Comparison of ENCODE assay signal across 13 cellular contexts in genomic region chr9:94804917-94805544, GRCh38.
DNase-seq lines count a peak whose midpoint lies in the region; ATAC-seq, FAIRE-seq and TF ChIP-seq lines count a peak whose summit lies in the region.
"Had no signal": no experiment of that assay in that cellular context is flagged by ENCODE, and none has a peak within 500 bp of the region (broad histone marks: within the 10 kb centered on the region; RNA-seq: fewer than 3 reads in every experiment).

No MANE protein-coding gene starts in this region.

- WGBS in tibial nerve, 2 donors = 79 to 87% methylated on average over 9 of the region's 9 CpGs

- peaks cover 6% of the 10 kb centered on the region; the same call in 1 of the 2 replicates for H3K4me1 Mint-ChIP-seq in WTC11

- no peak overlapping the region for H3K4me3 Mint-ChIP-seq in WTC11

- dilution Hi-C loops in keratinocyte (cut with MboI; ENCODE audit: extremely low pct_ligation_motif_present, low sequenced_read_pairs) = no loop called here

- peaks cover 8% of the 10 kb centered on the region; the same call in 1 of the 2 replicates for H3K79me2 ChIP-seq in PC-3 (ENCODE audit: low read length)
- no peaks in the 10 kb centered on the region for H3K79me2 ChIP-seq in keratinocyte (ENCODE audit: control insufficient read depth, insufficient read depth, low read length)

- intact Hi-C loops in PC-3 (cut with micrococcal nuclease) = loop anchor here (1.0 to 2.0 kb wide), 4 partner anchors 14 to 108 kb away; no protein-coding TSS in a partner anchor

- H3K4me2 ChIP-seq in PC-3 (ENCODE audit: low read length) = peak overlapping the region; percentile 34
- H3K4me2 ChIP-seq in keratinocyte (ENCODE audit: control insufficient read depth, extremely low read depth, insufficient read depth, low read depth, low read length) = peak overlapping the region; percentile 79

- no peak overlapping the region for H3K27ac Mint-ChIP-seq in WTC11

- H3K9me1 ChIP-seq in keratinocyte (ENCODE audit: control insufficient read depth, extremely low read depth, insufficient read depth, low read length) = no peaks in the 10 kb centered on the region

- CTCF ChIA-PET in PC-3 (lab: Charles Lee) = interaction anchor here (0.6 to 0.8 kb wide), 3 partner anchors 20 to 1472 kb away, joined by 4 to 5 read pairs (median 4); no protein-coding TSS in a partner anchor
- CTCF ChIA-PET in WTC11 (lab: Charles Lee) = interaction anchor here (0.7 to 1.1 kb wide), 2 partner anchors 99 to 124 kb away, joined by 3 read pairs; no protein-coding TSS in a partner anchor

- DNase-seq in NCI-H1436 (lab: John Stamatoyannopoulos, UW) (peak; percentile 11), NCI-H1436 treated with DMSO at 0.1 percent for 48 hours (lab: John Stamatoyannopoulos, UW) (no peak), PC-3 (peak; percentile 35), keratinocyte (ENCODE audit: low read depth, low spot score) (no peak), tibial nerve (ENCODE audit: low spot score in 2 of 2) (no peak), COLO829 (ENCODE audit: low spot score) (no peak), WTC11 (ENCODE audit: low spot score) (no peak)
- DNase-seq: activated T-cell treated with anti-CD3 and anti-CD28 coated beads, Interleukin-2, amount 50 U/mL, for 1 hour; NCI-H2081 treated with DMSO at 0.1 percent for 48 hours; stimulated activated CD4-positive, alpha-beta T cell treated with anti-CD3 and anti-CD28 coated beads, Interleukin-15, amount 100 ng/mL, for 24 hours; stimulated activated naive CD4-positive, alpha-beta T cell had no signal

- H3K9me3 Mint-ChIP-seq in WTC11 = no peaks in the 10 kb centered on the region

- ATAC-seq in PC-3 (no peak), HG03342 (IDR thresholded peaks at IDR 0.05; ENCODE audit: unreplicated experiment) (no peak), WTC11 (no peak)

- H3K4me3 ChIP-seq in PC-3 (ENCODE audit: low read length) = no peak overlapping the region
- H3K4me3 ChIP-seq in keratinocyte (ENCODE audit: control insufficient read depth in 2 of 3, extremely low read depth in 1 of 3, insufficient read depth in 2 of 3, low read depth in 1 of 3, low read length in 3 of 3) = peak overlapping the region in 1 of 3 experiments; percentile 11
- no peak overlapping the region for H3K4me3 ChIP-seq in tibial nerve
- H3K4me3 ChIP-seq: HAP-1 had no signal

- TF ChIP-seq POLR2A in tibial nerve (IDR thresholded peaks at IDR 0.05) = no peak

- H4K20me1 ChIP-seq in PC-3 (ENCODE audit: low read length) (no peaks in the 10 kb centered on the region), keratinocyte (ENCODE audit: control insufficient read depth, extremely low read depth, insufficient read depth, low read length) (no peaks in the 10 kb centered on the region)

- H3K27me3 Mint-ChIP-seq in WTC11 (ENCODE audit: low read depth) = no peaks in the 10 kb centered on the region

- no peaks in the 10 kb centered on the region for H3K27me3 ChIP-seq in PC-3 (ENCODE audit: low read length)
- no peaks in the 10 kb centered on the region for H3K27me3 ChIP-seq in keratinocyte (ENCODE audit: control insufficient read depth, extremely low read depth, insufficient read depth, low read length)
- no peaks in the 10 kb centered on the region for H3K27me3 ChIP-seq in tibial nerve

- H3K9me3 ChIP-seq in PC-3 (ENCODE audit: low read length) = no peaks in the 10 kb centered on the region
- H3K9me3 ChIP-seq in keratinocyte (ENCODE audit: control insufficient read depth, low read depth, low read length) = no peaks in the 10 kb centered on the region
- no peaks in the 10 kb centered on the region for H3K9me3 ChIP-seq in tibial nerve
- H3K9me3 ChIP-seq: HAP-1 had no signal

- FAIRE-seq in keratinocyte (lab: Jason Lieb, UNC) = peak; percentile 32

- TF ChIP-seq CTCF in PC-3 (conservative IDR thresholded peaks at IDR 0.05; ENCODE audit: low read depth, low read length) (no peak), keratinocyte (optimal IDR thresholded peaks at IDR 0.05 in 1 of 3, IDR thresholded peaks at IDR 0.05 in 1 of 3, conservative IDR thresholded peaks at IDR 0.05 in 1 of 3; ENCODE audit: extremely low read depth in 1 of 3, insufficient read depth in 2 of 3, low read length in 3 of 3) (no peak), tibial nerve (IDR thresholded peaks at IDR 0.05) (no peak), WTC11 (IDR thresholded peaks at IDR 0.05) (no peak)

- H3K27ac ChIP-seq in PC-3 (ENCODE audit: low read length) (peak overlapping the region; percentile 97), keratinocyte (ENCODE audit: control insufficient read depth, insufficient read depth, low read length) (peak overlapping the region; percentile 96), tibial nerve (peak overlapping the region in 3 of 4 donors; percentile 19 to 91 (median 73))

- H3K9ac ChIP-seq in PC-3 (ENCODE audit: low read length) = peak overlapping the region; percentile 78
- peak overlapping the region; percentile 76 for H3K9ac ChIP-seq in keratinocyte (ENCODE audit: control insufficient read depth, extremely low read depth, insufficient read depth, low read length)

- TF ChIP-seq EP300 in tibial nerve (IDR thresholded peaks at IDR 0.05) = no peak

- H3K4me1 ChIP-seq in PC-3 (ENCODE audit: insufficient read depth, low read length) (peaks cover 31% of the 10 kb centered on the region), keratinocyte (ENCODE audit: control insufficient read depth, extremely low read depth, insufficient read depth, low read length) (peaks cover 69% of the 10 kb centered on the region), tibial nerve (peaks cover 0 to 64% (median 27%) of the 10 kb centered on the region in 4 donors)

- H3K36me3 Mint-ChIP-seq in WTC11 = no peaks in the 10 kb centered on the region; the same call in 1 of the 2 replicates

- H2AFZ ChIP-seq in PC-3 (ENCODE audit: low read length) (peak overlapping the region; percentile 25; the same call in 1 of the 2 replicates), keratinocyte (ENCODE audit: control insufficient read depth, low read length) (no peak overlapping the region)

- H3K9me2 ChIP-seq in PC-3 (replicated peaks; ENCODE audit: low read length) = no peaks in the 10 kb centered on the region

- BruUV-seq in PC-3 (replicated peaks; lab: Mats Ljungman, UMichigan) = no TSS peak

- no peaks in the 10 kb centered on the region for H3F3A ChIP-seq in PC-3 (ENCODE audit: low read length, unreplicated experiment)

- POLR2A ChIA-PET in PC-3 (lab: Charles Lee; ENCODE audit: unreplicated experiment) (interaction anchor here (0.6 to 0.7 kb wide), 6 partner anchors 13 to 981 kb away, joined by 3 to 15 read pairs (median 5); no protein-coding TSS in a partner anchor), WTC11 (lab: Charles Lee) (interaction anchor here (0.7 kb wide), 1 partner anchor 9 kb away, joined by 3 read pairs; no protein-coding TSS in a partner anchor)

- peaks cover 4% of the 10 kb centered on the region; the same call in 1 of the 2 replicates for H3K36me3 ChIP-seq in PC-3 (ENCODE audit: low read depth, low read length)
- H3K36me3 ChIP-seq in keratinocyte (ENCODE audit: control insufficient read depth in 2 of 2, extremely low read depth in 1 of 2, insufficient read depth in 2 of 2, low read length in 2 of 2) = peaks cover 4 to 9% of the 10 kb centered on the region in 2 experiments
- H3K36me3 ChIP-seq in tibial nerve = peaks cover 0 to 20% (median 0%) of the 10 kb centered on the region in 3 donors

TF ChIP-seq in WTC11, 78 proteins besides CTCF, POLR2A, EP300 and RAD21 (continues in another document):
- TF ChIP-seq NFATC4 (CRISPR knock-in tag; IDR thresholded peaks at IDR 0.05) (no peak), ZNF532 (CRISPR knock-in tag; IDR thresholded peaks at IDR 0.05; ENCODE audit: borderline replicate concordance) (no peak), CREB1 (CRISPR knock-in tag; IDR thresholded peaks at IDR 0.05) (no peak), IRF2 (CRISPR knock-in tag; IDR thresholded peaks at IDR 0.05; ENCODE audit: borderline replicate concordance, low read depth) (no peak), SMAD4 (CRISPR knock-in tag; IDR thresholded peaks at IDR 0.05) (no peak), ZSCAN18 (CRISPR knock-in tag; IDR thresholded peaks at IDR 0.05) (no peak)

Comparison
In these comparisons a context has a peak if more than half of its experiments do, and no peak if none do; other contexts are left out.
1. DNase-seq: peak in NCI-H1436 (single experiment) and PC-3 (single experiment); none in NCI-H1436 treated with DMSO at 0.1 percent for 48 hours (single experiment), keratinocyte (single experiment), tibial nerve (0 of 2), COLO829 (single experiment) and WTC11 (single experiment).
2. Peak in every context shown above with its lines, with median percentiles within 50 percentile points of each other: H3K27ac ChIP-seq.